8 cellular contexts compared by ENCODE assay signal in genomic region chr7:16677978-16678494, GRCh38.
"Had no signal": no experiment of that assay in that cellular context is flagged by ENCODE, and none has a peak within 500 bp of the region (broad histone marks: within the 10 kb centered on the region; RNA-seq: fewer than 3 reads in every experiment).

No MANE protein-coding gene starts in this region.

- H2AFZ ChIP-seq: GM23248 had no signal

- DNase-seq: GM23248, GOT3, H7, HFFc6 had no signal

- H3K9me3 ChIP-seq: HAP-1 had no signal

- H3K27ac ChIP-seq: GM23248, HL-60 had no signal

- H3K4me1 ChIP-seq: HAP-1 had no signal

- ATAC-seq: HCT116, HepG2 had no signal

- H3K9ac ChIP-seq: GM23248 had no signal

- H3K4me3 ChIP-seq: GM23248, HAP-1 had no signal
